ENCODE assay signal across 12 cellular contexts in the genomic region with DNA sequence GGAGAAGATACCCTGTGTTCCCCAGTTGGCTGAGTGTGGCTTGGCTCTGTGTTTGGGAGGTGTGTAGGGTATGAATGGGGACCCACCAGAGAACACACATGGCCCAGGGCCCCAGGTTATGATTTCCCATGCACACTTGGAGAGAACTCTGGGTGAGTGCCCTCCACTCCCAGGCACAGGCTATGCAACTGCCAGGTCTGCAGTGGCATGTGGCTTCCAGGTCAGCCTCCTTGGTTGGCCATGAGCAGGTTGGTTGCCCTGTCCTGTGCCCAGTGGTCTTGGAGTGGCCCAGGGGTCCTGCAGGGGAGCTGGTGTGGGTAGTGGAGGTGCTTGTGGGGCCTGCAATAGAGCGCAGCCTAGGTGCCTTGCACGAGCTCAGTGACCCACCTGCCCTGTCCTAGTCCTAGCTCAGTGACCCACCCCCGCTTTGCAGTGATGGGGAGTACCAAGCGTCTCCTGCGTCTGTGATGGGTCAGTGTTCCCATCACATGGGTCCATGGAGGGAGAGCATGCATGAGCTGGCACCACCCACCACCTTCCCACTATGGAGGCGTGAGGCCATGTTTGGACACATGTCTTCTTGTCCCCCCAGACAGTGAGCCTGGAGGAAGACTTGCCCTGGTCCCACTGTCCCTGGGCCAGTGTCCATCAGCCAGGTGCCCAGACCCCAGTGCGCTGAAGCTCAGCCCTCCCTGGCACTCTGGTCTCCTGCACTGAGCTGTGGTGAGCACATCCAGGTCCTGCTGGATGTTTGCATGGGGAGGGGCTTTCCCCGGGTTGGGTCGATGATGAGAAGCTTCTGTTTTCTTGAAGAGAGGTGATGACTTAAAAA.
A peak's percentile ranks its signal among the peaks of the same experiment; 100 is the strongest.
DNase-seq lines count a peak whose midpoint lies in the region; ATAC-seq and TF ChIP-seq lines count a peak whose summit lies in the region.
"Had no signal": no experiment of that assay in that cellular context is flagged by ENCODE, and none has a peak within 500 bp of the region (broad histone marks: within the 10 kb centered on the region; RNA-seq: fewer than 3 reads in every experiment).

No MANE protein-coding gene starts in this region.

- H3K27ac Mint-ChIP-seq in activated naive CD4-positive, alpha-beta T cell treated with anti-CD3 and anti-CD28 coated beads, Interleukin-2, amount 10 ng/mL, durations not matched to agents 7 days and 5 days, result no peak overlapping the region
- no peak overlapping the region for H3K27ac Mint-ChIP-seq in chondrocyte (ENCODE audit: unreplicated experiment)
- H3K27ac Mint-ChIP-seq: immature natural killer cell had no signal

- no peak overlapping the region for H3K4me3 Mint-ChIP-seq in activated naive CD4-positive, alpha-beta T cell treated with anti-CD3 and anti-CD28 coated beads, Interleukin-2, amount 10 ng/mL, durations not matched to agents 7 days and 5 days
- no peak overlapping the region for H3K4me3 Mint-ChIP-seq in chondrocyte (ENCODE audit: unreplicated experiment)
- H3K4me3 Mint-ChIP-seq: immature natural killer cell had no signal

- no peak for TF ChIP-seq EP300 in sigmoid colon (IDR thresholded peaks at IDR 0.05)

- H3K9me3 Mint-ChIP-seq in activated naive CD4-positive, alpha-beta T cell treated with anti-CD3 and anti-CD28 coated beads, Interleukin-2, amount 10 ng/mL, durations not matched to agents 7 days and 5 days, result peaks cover 39% of the 10 kb centered on the region
- peaks cover 44% of the 10 kb centered on the region for H3K9me3 Mint-ChIP-seq in chondrocyte (ENCODE audit: low read depth)

- intact Hi-C loops in right lobe of liver (cut with DNase I) (no loop called here), sigmoid colon (cut with DNase I) (no loop called here)

- ATAC-seq in right lobe of liver (no peak), GM18498 (IDR thresholded peaks at IDR 0.05; ENCODE audit: unreplicated experiment) (no peak), GM19023 (IDR thresholded peaks at IDR 0.05; ENCODE audit: unreplicated experiment) (no peak), HG03565 (IDR thresholded peaks at IDR 0.05; ENCODE audit: unreplicated experiment) (no peak)
- ATAC-seq: PC-3 had no signal

- no peaks in the 10 kb centered on the region for H3K4me1 Mint-ChIP-seq in activated naive CD4-positive, alpha-beta T cell treated with anti-CD3 and anti-CD28 coated beads, Interleukin-2, amount 10 ng/mL, durations not matched to agents 7 days and 5 days
- H3K4me1 Mint-ChIP-seq in chondrocyte (ENCODE audit: low read depth), result no peaks in the 10 kb centered on the region
- H3K4me1 Mint-ChIP-seq: immature natural killer cell had no signal

- WGBS in right lobe of liver (ENCODE audit: insufficient coverage, low coverage, low lambda C conversion rate, missing lambda C conversion rate), result 100% methylated on average over 1 of the region's 9 CpGs
- 90 to 95% methylated on average over 9 of the region's 9 CpGs for WGBS in sigmoid colon, 2 donors

- TF ChIP-seq CTCF in chondrocyte (IDR thresholded peaks at IDR 0.05) (no peak), right lobe of liver (IDR thresholded peaks at IDR 0.05) (no peak), sigmoid colon (IDR thresholded peaks at IDR 0.05) (no peak)

- H3K27ac ChIP-seq in right lobe of liver (no peak overlapping the region), sigmoid colon (no peak overlapping the region)

- no peaks in the 10 kb centered on the region for H3K27me3 Mint-ChIP-seq in activated naive CD4-positive, alpha-beta T cell treated with anti-CD3 and anti-CD28 coated beads, Interleukin-2, amount 10 ng/mL, durations not matched to agents 7 days and 5 days
- H3K27me3 Mint-ChIP-seq in chondrocyte (ENCODE audit: low read depth), result no peaks in the 10 kb centered on the region

- H3K4me3 ChIP-seq in right lobe of liver (no peak overlapping the region), sigmoid colon (no peak overlapping the region)

- H3K9me3 ChIP-seq in right lobe of liver, result no peaks in the 10 kb centered on the region
- peaks cover 6 to 22% (median 18%) of the 10 kb centered on the region in 4 donors for H3K9me3 ChIP-seq in sigmoid colon

- CTCF ChIA-PET in activated naive CD4-positive, alpha-beta T cell treated with anti-CD3 and anti-CD28 coated beads, Interleukin-2, amount 10 ng/mL, durations not matched to agents 7 days and 5 days (lab: Charles Lee), result no interaction called here

- TF ChIP-seq POLR2A in right lobe of liver (IDR thresholded peaks at IDR 0.05) (no peak), sigmoid colon (IDR thresholded peaks at IDR 0.05) (no peak)

- H3K27me3 ChIP-seq in right lobe of liver (no peaks in the 10 kb centered on the region), sigmoid colon (no peaks in the 10 kb centered on the region)

- H3K4me1 ChIP-seq in right lobe of liver (no peaks in the 10 kb centered on the region), sigmoid colon (no peaks in the 10 kb centered on the region)

- H3K36me3 ChIP-seq in right lobe of liver, result no peaks in the 10 kb centered on the region
- H3K36me3 ChIP-seq in sigmoid colon, result no peaks in the 10 kb centered on the region

- H3K36me3 Mint-ChIP-seq in activated naive CD4-positive, alpha-beta T cell treated with anti-CD3 and anti-CD28 coated beads, Interleukin-2, amount 10 ng/mL, durations not matched to agents 7 days and 5 days, result no peaks in the 10 kb centered on the region
- peaks cover 2% of the 10 kb centered on the region for H3K36me3 Mint-ChIP-seq in chondrocyte (ENCODE audit: low read depth)

- peak; percentile 9 for DNase-seq in activated naive CD4-positive, alpha-beta T cell treated with anti-CD3 and anti-CD28 coated beads, Interleukin-2, amount 10 ng/mL, durations not matched to agents 7 days and 5 days
- no peak for DNase-seq in activated naive CD4-positive, alpha-beta T cell (lab: John Stamatoyannopoulos, UW)
- DNase-seq in chondrocyte (ENCODE audit: low spot score) (peak; percentile 80), right lobe of liver (peak in 2 of 3 donors; percentile 4 to 33), sigmoid colon (peak; percentile 50)
- DNase-seq: immature natural killer cell, NCI-H2081 treated with DMSO at 0.1 percent for 48 hours, NCI-H526, PC-3 had no signal

Comparison
In these comparisons a context has a peak if more than half of its experiments do, and no peak if none do; other contexts are left out.
1. DNase-seq: peak in activated naive CD4-positive, alpha-beta T cell treated with anti-CD3 and anti-CD28 coated beads, Interleukin-2, amount 10 ng/mL, durations not matched to agents 7 days and 5 days (single experiment), chondrocyte (single experiment), right lobe of liver (2 of 3) and sigmoid colon (single experiment); none in activated naive CD4-positive, alpha-beta T cell (0 of 4).